Comparison of ENCODE assay signal across 8 cellular contexts in the genomic region with DNA sequence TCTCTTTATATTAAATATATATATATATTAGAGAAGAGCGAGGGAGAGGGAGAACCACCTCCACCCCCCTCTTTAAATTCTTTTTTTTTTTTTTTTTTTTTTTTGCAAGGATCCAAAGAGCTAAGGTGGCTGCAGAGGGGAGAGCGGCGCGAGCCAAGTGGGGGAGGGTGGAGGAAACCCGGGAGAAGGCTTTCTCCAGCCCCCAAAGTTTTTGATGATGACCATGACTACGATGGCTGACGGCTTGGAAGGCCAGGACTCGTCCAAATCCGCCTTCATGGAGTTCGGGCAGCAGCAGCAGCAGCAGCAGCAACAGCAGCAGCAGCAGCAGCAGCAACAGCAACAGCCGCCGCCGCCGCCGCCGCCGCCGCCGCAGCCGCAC. TPM values are rescaled to one million over a fixed set of nuclear protein-coding genes. Genes with fewer than 3 reads are reported as not detected.
DNase-seq lines count a peak whose midpoint lies in the region; ATAC-seq and TF ChIP-seq lines count a peak whose summit lies in the region.

No MANE protein-coding gene starts in this region.

- DNase-seq in activated T-cell treated with anti-CD3 and anti-CD28 coated beads, Interleukin-2, amount 50 U/mL, for 4 hours = no peak
- DNase-seq in activated T-cell treated with anti-CD3 and anti-CD28 coated beads, Interleukin-2, amount 50 U/mL, for 48 hours = no peak
- no peak for DNase-seq in activated CD4-positive, alpha-beta memory T cell treated with anti-CD3 and anti-CD28 coated beads, Interleukin-2, amount 10 ng/mL, durations not matched to agents 7 days and 5 days
- no peak for DNase-seq in immature natural killer cell
- DNase-seq in tibial artery = no peak
- no peak for DNase-seq in mucosa of gallbladder (ENCODE audit: low spot score)

- H3K9me3 ChIP-seq in tibial artery = no peaks in the 10 kb centered on the region

- peak in 1 of 2 donors; percentile 5 for ATAC-seq in activated T-cell treated with anti-CD3 and anti-CD28 coated beads, Interleukin-2, amount 50 U/mL, for 4 hours
- ATAC-seq in HG03432 (IDR thresholded peaks at IDR 0.05; ENCODE audit: unreplicated experiment) (no peak), HG02798 (IDR thresholded peaks at IDR 0.05; ENCODE audit: poor library complexity, unreplicated experiment) (no peak)

- H3K27ac Mint-ChIP-seq in activated CD4-positive, alpha-beta memory T cell treated with anti-CD3 and anti-CD28 coated beads, Interleukin-2, amount 10 ng/mL, durations not matched to agents 7 days and 5 days = no peak overlapping the region
- H3K27ac Mint-ChIP-seq in immature natural killer cell = no peak overlapping the region

- no peaks in the 10 kb centered on the region for H3K36me3 Mint-ChIP-seq in activated T-cell treated with anti-CD3 and anti-CD28 coated beads, Interleukin-2, amount 50 U/mL, for 4 hours (ENCODE audit: insufficient read depth)
- peaks cover 4% of the 10 kb centered on the region for H3K36me3 Mint-ChIP-seq in activated CD4-positive, alpha-beta memory T cell treated with anti-CD3 and anti-CD28 coated beads, Interleukin-2, amount 10 ng/mL, durations not matched to agents 7 days and 5 days (ENCODE audit: low read depth)
- peaks cover 0 to 3% (median 0%) of the 10 kb centered on the region in 3 donors for H3K36me3 Mint-ChIP-seq in immature natural killer cell

- peaks cover 13% of the 10 kb centered on the region for H3K4me1 Mint-ChIP-seq in activated T-cell treated with anti-CD3 and anti-CD28 coated beads, Interleukin-2, amount 50 U/mL, for 4 hours (ENCODE audit: low read depth)
- peaks cover 9% of the 10 kb centered on the region for H3K4me1 Mint-ChIP-seq in activated CD4-positive, alpha-beta memory T cell treated with anti-CD3 and anti-CD28 coated beads, Interleukin-2, amount 10 ng/mL, durations not matched to agents 7 days and 5 days
- H3K4me1 Mint-ChIP-seq in immature natural killer cell = peaks cover 24 to 30% of the 10 kb centered on the region in 2 donors

- POLR2A ChIA-PET in activated CD4-positive, alpha-beta memory T cell treated with anti-CD3 and anti-CD28 coated beads, Interleukin-2, amount 10 ng/mL, durations not matched to agents 7 days and 5 days (lab: Charles Lee) = no interaction called here

- H3K4me3 ChIP-seq in tibial artery = peak overlapping the region; percentile 41 to 49

- H3K27me3 ChIP-seq in tibial artery = peaks cover 8 to 97% of the 10 kb centered on the region in 2 donors

- CTCF ChIA-PET in activated CD4-positive, alpha-beta memory T cell treated with anti-CD3 and anti-CD28 coated beads, Interleukin-2, amount 10 ng/mL, durations not matched to agents 7 days and 5 days (lab: Charles Lee) = interaction anchor here (0.8 kb wide), 1 partner anchor 9 kb away, joined by 3 read pairs; no protein-coding TSS in a partner anchor

- no peaks in the 10 kb centered on the region for H3K9me3 Mint-ChIP-seq in activated T-cell treated with anti-CD3 and anti-CD28 coated beads, Interleukin-2, amount 50 U/mL, for 4 hours
- peaks cover 2% of the 10 kb centered on the region for H3K9me3 Mint-ChIP-seq in activated CD4-positive, alpha-beta memory T cell treated with anti-CD3 and anti-CD28 coated beads, Interleukin-2, amount 10 ng/mL, durations not matched to agents 7 days and 5 days
- H3K9me3 Mint-ChIP-seq in immature natural killer cell = peaks cover 0 to 22% (median 1%) of the 10 kb centered on the region in 6 donors

- H3K27ac ChIP-seq in tibial artery = no peak overlapping the region

- peak overlapping the region; percentile 71 for H3K4me3 Mint-ChIP-seq in activated T-cell treated with anti-CD3 and anti-CD28 coated beads, Interleukin-2, amount 50 U/mL, for 4 hours
- peak overlapping the region; percentile 54 for H3K4me3 Mint-ChIP-seq in activated CD4-positive, alpha-beta memory T cell treated with anti-CD3 and anti-CD28 coated beads, Interleukin-2, amount 10 ng/mL, durations not matched to agents 7 days and 5 days
- peak overlapping the region; percentile 60 to 79 (median 74) for H3K4me3 Mint-ChIP-seq in immature natural killer cell

- no peak for TF ChIP-seq CTCF in tibial artery (IDR thresholded peaks at IDR 0.05)

- peaks cover 0 to 30% (median 16%) of the 10 kb centered on the region in 4 donors for H3K4me1 ChIP-seq in tibial artery

- intact Hi-C loops in tibial artery (cut with DNase I; ENCODE audit: low total_unique reads) = no loop called here

- H3K36me3 ChIP-seq in tibial artery = no peaks in the 10 kb centered on the region

- peaks cover 81% of the 10 kb centered on the region for H3K27me3 Mint-ChIP-seq in activated T-cell treated with anti-CD3 and anti-CD28 coated beads, Interleukin-2, amount 50 U/mL, for 4 hours (ENCODE audit: low read depth)
- H3K27me3 Mint-ChIP-seq in activated CD4-positive, alpha-beta memory T cell treated with anti-CD3 and anti-CD28 coated beads, Interleukin-2, amount 10 ng/mL, durations not matched to agents 7 days and 5 days = peaks cover 80% of the 10 kb centered on the region
- peaks cover 24 to 67% (median 49%) of the 10 kb centered on the region in 3 donors for H3K27me3 Mint-ChIP-seq in immature natural killer cell (ENCODE audit: low read depth in 3 of 3)

RNA-seq across cellular contexts. Expression of a gene that starts 0.4 kb away (rescaled TPM):
- not detected for total RNA-seq in activated T-cell treated with anti-CD3 and anti-CD28 coated beads, Interleukin-2, amount 50 U/mL, for 4 hours
- not detected for total RNA-seq in activated CD4-positive, alpha-beta memory T cell treated with anti-CD3 and anti-CD28 coated beads, Interleukin-2, amount 10 ng/mL, durations not matched to agents 7 days and 5 days
- not detected for polyA plus RNA-seq in immature natural killer cell
- not detected for total RNA-seq in mucosa of gallbladder

RNA-seq across cellular contexts. Expression of a gene that starts 18.9 kb away (rescaled TPM):
- total RNA-seq in activated T-cell treated with anti-CD3 and anti-CD28 coated beads, Interleukin-2, amount 50 U/mL, for 4 hours = not detected
- total RNA-seq in activated CD4-positive, alpha-beta memory T cell treated with anti-CD3 and anti-CD28 coated beads, Interleukin-2, amount 10 ng/mL, durations not matched to agents 7 days and 5 days = not detected
- polyA plus RNA-seq in immature natural killer cell = not detected
- total RNA-seq in mucosa of gallbladder = not detected
